ENCODE assay signal across 20 cellular contexts in the genomic region with DNA sequence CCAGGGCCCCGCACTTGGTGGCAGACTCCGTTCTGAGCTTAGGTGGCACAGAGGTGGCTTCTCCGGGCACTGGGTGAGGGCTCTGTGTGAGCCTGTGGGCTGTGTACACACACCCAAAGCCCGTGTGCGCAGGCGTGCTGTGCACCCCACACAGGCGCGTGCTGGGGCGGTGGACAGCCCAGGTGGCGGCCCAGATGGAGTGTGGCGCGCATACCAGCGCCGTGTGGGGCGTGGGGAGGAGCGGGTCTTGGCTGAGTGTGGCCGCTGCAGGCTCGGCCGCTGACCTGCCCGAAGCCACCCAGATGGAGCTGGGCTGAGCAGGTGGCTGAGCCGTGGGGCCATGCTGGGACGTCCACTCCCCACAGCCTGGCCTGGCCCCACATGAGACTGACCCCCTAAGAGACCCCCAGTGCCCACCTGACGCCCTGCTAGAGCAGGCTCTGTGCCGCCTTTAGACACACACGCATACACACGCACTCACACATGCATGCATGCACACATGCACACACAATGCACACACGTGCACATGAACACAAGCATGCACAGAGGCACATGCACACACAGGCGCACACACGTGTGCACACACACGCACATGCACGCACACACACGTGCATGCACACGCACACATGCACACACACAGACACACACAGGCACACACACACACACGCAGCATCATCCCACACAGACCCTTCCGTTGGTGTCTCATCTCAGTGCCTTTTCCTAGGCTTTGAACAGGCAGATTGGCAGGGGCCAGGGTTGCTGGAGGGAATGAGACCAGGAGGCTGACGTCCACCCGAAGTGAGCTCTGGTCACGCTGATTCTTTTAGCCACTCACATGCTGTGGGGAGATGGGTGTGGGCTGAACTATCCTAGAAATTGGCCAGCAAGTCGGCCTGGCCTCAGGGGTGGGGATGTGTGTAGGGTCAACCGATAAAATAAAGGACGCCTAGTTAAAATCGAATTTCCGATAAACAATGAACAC. TPM values are rescaled to one million over a fixed set of nuclear protein-coding genes. Genes with fewer than 3 reads are reported as not detected.
"Had no signal": no experiment of that assay in that cellular context is flagged by ENCODE, and none has a peak within 500 bp of the region (broad histone marks: within the 10 kb centered on the region; RNA-seq: fewer than 3 reads in every experiment).

No MANE protein-coding gene starts in this region.

- H3K36me3 Mint-ChIP-seq: activated naive CD8-positive, alpha-beta T cell treated with anti-CD3 and anti-CD28 coated beads, Interleukin-2, amount 10 ng/mL, durations not matched to agents 7 days and 5 days; naive B cell had no signal

- H3K4me3 Mint-ChIP-seq: activated naive CD8-positive, alpha-beta T cell treated with anti-CD3 and anti-CD28 coated beads, Interleukin-2, amount 10 ng/mL, durations not matched to agents 7 days and 5 days; stimulated activated naive B cell treated with anti-CD40 and anti-IgM and Interleukin-4, amounts not matched to agents 10 μg/mL and 1 μg/mL and 100 μg/mL, for 72 hours had no signal

- DNase-seq: activated CD4-positive, alpha-beta T cell treated with anti-CD3 and anti-CD28 coated beads, Interleukin-2, amount 50 U/mL, for 4 hours; activated gamma-delta T cell; activated naive CD8-positive, alpha-beta T cell treated with anti-CD3 and anti-CD28 coated beads, Interleukin-2, amount 10 ng/mL, durations not matched to agents 7 days and 5 days; activated T-cell treated with anti-CD3 and anti-CD28 coated beads, Interleukin-2, amount 50 U/mL, for 48 hours; anterior cingulate cortex; left cardiac atrium; lower lobe of right lung; naive B cell; spleen; stimulated activated CD4-positive, alpha-beta T cell treated with anti-CD3 and anti-CD28 coated beads, Interleukin-1b, Interleukin-23, amount 100 ng/mL, for 48 hours; stimulated activated naive B cell treated with anti-CD40 and anti-IgM and Interleukin-4, amounts not matched to agents 10 μg/mL and 1 μg/mL and 100 μg/mL, for 72 hours; T-helper 2 cell; upper lobe of left lung had no signal

- H3K9me3 Mint-ChIP-seq: activated naive CD8-positive, alpha-beta T cell treated with anti-CD3 and anti-CD28 coated beads, Interleukin-2, amount 10 ng/mL, durations not matched to agents 7 days and 5 days; naive B cell; stimulated activated naive B cell treated with anti-CD40 and anti-IgM and Interleukin-4, amounts not matched to agents 10 μg/mL and 1 μg/mL and 100 μg/mL, for 72 hours had no signal

- H3K4me1 ChIP-seq: prostate gland had no signal

- H3K27ac ChIP-seq: breast epithelium, esophagus muscularis mucosa, lower lobe of right lung, prostate gland, spleen, upper lobe of left lung had no signal

- FAIRE-seq: endometrium had no signal

- H3K4me3 ChIP-seq: breast epithelium, esophagus muscularis mucosa, lower lobe of right lung, prostate gland, spleen, upper lobe of left lung had no signal

- H3K27ac Mint-ChIP-seq: activated naive CD8-positive, alpha-beta T cell treated with anti-CD3 and anti-CD28 coated beads, Interleukin-2, amount 10 ng/mL, durations not matched to agents 7 days and 5 days; stimulated activated naive B cell treated with anti-CD40 and anti-IgM and Interleukin-4, amounts not matched to agents 10 μg/mL and 1 μg/mL and 100 μg/mL, for 72 hours had no signal

- H3K36me3 ChIP-seq: breast epithelium, esophagus muscularis mucosa, lower lobe of right lung, prostate gland, spleen, upper lobe of left lung had no signal

- H3K9me3 ChIP-seq: breast epithelium, esophagus muscularis mucosa, lower lobe of right lung, prostate gland, spleen, upper lobe of left lung had no signal

- ATAC-seq: activated CD4-positive, CD25-positive, alpha-beta regulatory T cell treated with anti-CD3 and anti-CD28 coated beads, Interleukin-2, amount 50 U/mL, for 24 hours; left cardiac atrium; lower lobe of right lung; sciatic nerve; stimulated activated naive B cell treated with anti-CD40 and anti-IgM and Interleukin-4, amounts not matched to agents 10 μg/mL and 1 μg/mL and 100 μg/mL, for 72 hours had no signal

RNA-seq across cellular contexts. Expression of a gene that starts 2.1 kb away (rescaled TPM):
- total RNA-seq: activated naive CD8-positive, alpha-beta T cell treated with anti-CD3 and anti-CD28 coated beads, Interleukin-2, amount 10 ng/mL, durations not matched to agents 7 days and 5 days; breast epithelium; esophagus muscularis mucosa; fibroblast of villous mesenchyme; left cardiac atrium; lower lobe of right lung; sciatic nerve; spleen; upper lobe of left lung had no signal
- polyA plus RNA-seq: spleen had no signal
